In the genomic region with DNA sequence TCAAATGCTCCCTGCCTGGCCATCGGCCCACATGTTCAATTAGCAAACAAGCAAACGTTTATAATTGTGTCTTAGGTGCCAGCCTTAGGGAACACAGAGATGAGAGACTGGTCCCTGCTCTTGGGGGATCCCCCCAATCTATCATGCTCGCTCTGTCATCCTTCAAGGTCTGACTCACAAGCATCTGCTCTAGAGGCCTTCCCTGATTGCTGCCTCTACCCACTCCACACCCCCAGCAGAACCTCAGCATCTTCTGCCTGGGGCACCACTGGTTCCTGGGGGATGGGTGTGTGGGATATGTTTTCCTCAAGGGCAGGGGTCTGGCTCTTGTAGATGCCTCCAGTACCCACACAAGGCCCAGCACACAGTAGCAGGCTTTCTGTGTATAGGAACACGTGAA, we compare ENCODE assay signal across 12 cellular contexts. TPM values are rescaled to one million over a fixed set of nuclear protein-coding genes. Genes with fewer than 3 reads are reported as not detected.
DNase-seq lines count a peak whose midpoint lies in the region; ATAC-seq and TF ChIP-seq lines count a peak whose summit lies in the region.
"Had no signal": no experiment of that assay in that cellular context is flagged by ENCODE, and none has a peak within 500 bp of the region (broad histone marks: within the 10 kb centered on the region; RNA-seq: fewer than 3 reads in every experiment).

No MANE protein-coding gene starts in this region.

- intact Hi-C loops in MCF 10A (cut with micrococcal nuclease) = no loop called here
- intact Hi-C loops in breast epithelium (cut with DNase I; ENCODE audit: low total_unique reads) = no loop called here
- intact Hi-C loops in mucosa of descending colon (cut with DNase I, micrococcal nuclease) = no loop called here

- no TSS peak for BruUV-seq in MCF 10A (replicated peaks; lab: Mats Ljungman, UMichigan)

- DNase-seq in MCF 10A (ENCODE audit: unreplicated experiment) (no peak), breast epithelium (ENCODE audit: low spot score in 2 of 2) (no peak), GF-D8 (lab: John Stamatoyannopoulos, UW) (no peak), GDM1 (lab: John Stamatoyannopoulos, UW) (no peak), mucosa of descending colon (no peak)
- no peak for DNase-seq in effector memory CD8-positive, alpha-beta T cell
- DNase-seq: gastrocnemius medialis, H9, NCI-H1092 had no signal

- H3K4me3 ChIP-seq in breast epithelium (no peak overlapping the region), Loucy (ENCODE audit: low read length, poor library complexity, severe bottlenecking) (no peak overlapping the region), mucosa of descending colon (no peak overlapping the region)
- H3K4me3 ChIP-seq: gastrocnemius medialis, suprapubic skin had no signal

- H3K36me3 ChIP-seq in breast epithelium (no peaks in the 10 kb centered on the region), Loucy (ENCODE audit: insufficient read depth, low read length) (no peaks in the 10 kb centered on the region), mucosa of descending colon (ENCODE audit: low read depth) (no peaks in the 10 kb centered on the region)
- H3K36me3 ChIP-seq: gastrocnemius medialis, suprapubic skin had no signal

- H3K9me2 ChIP-seq in Loucy (replicated peaks; ENCODE audit: low read depth, low read length) = no peaks in the 10 kb centered on the region

- H3K27me3 ChIP-seq in breast epithelium (no peaks in the 10 kb centered on the region), Loucy (ENCODE audit: insufficient read depth, low read length, poor library complexity, severe bottlenecking) (no peaks in the 10 kb centered on the region)
- H3K27me3 ChIP-seq: suprapubic skin had no signal

- CTCF ChIA-PET in MCF 10A (lab: Yijun Ruan, JAX) = no interaction called here

- no peaks in the 10 kb centered on the region for H3K9me3 Mint-ChIP-seq in MCF 10A (ENCODE audit: unreplicated experiment)
- H3K9me3 Mint-ChIP-seq in effector memory CD8-positive, alpha-beta T cell = no peaks in the 10 kb centered on the region
- H3K9me3 Mint-ChIP-seq in stimulated activated naive CD8-positive, alpha-beta T cell treated with anti-CD3 and anti-CD28 coated beads, Interleukin-15, Interleukin-2, amounts not matched to agents 100 ng/mL and 50 ng/mL, for 24 hours = no peaks in the 10 kb centered on the region
- H3K9me3 Mint-ChIP-seq: H9 had no signal

- no peak for TF ChIP-seq CTCF in MCF 10A (IDR thresholded peaks at IDR 0.05; ENCODE audit: unreplicated experiment)
- TF ChIP-seq CTCF in breast epithelium (IDR thresholded peaks at IDR 0.05) = no peak
- no peak for TF ChIP-seq CTCF in Loucy (conservative IDR thresholded peaks at IDR 0.05; ENCODE audit: low read length)
- TF ChIP-seq CTCF in mucosa of descending colon (IDR thresholded peaks at IDR 0.05) = no peak

- peaks cover 10% of the 10 kb centered on the region for H3K27me3 Mint-ChIP-seq in MCF 10A (ENCODE audit: insufficient read depth, unreplicated experiment)
- no peaks in the 10 kb centered on the region for H3K27me3 Mint-ChIP-seq in effector memory CD8-positive, alpha-beta T cell
- no peaks in the 10 kb centered on the region for H3K27me3 Mint-ChIP-seq in stimulated activated naive CD8-positive, alpha-beta T cell treated with anti-CD3 and anti-CD28 coated beads, Interleukin-15, Interleukin-2, amounts not matched to agents 100 ng/mL and 50 ng/mL, for 24 hours

- H2AFZ ChIP-seq in Loucy (ENCODE audit: low read length) = no peak overlapping the region; the same call in 1 of the 2 replicates

- peak overlapping the region in 1 of 2 donors; percentile 27 for H3K27ac ChIP-seq in breast epithelium
- H3K27ac ChIP-seq: gastrocnemius medialis, suprapubic skin had no signal

- no peaks in the 10 kb centered on the region for H3K36me3 Mint-ChIP-seq in MCF 10A (ENCODE audit: insufficient read depth, unreplicated experiment)
- H3K36me3 Mint-ChIP-seq in effector memory CD8-positive, alpha-beta T cell (ENCODE audit: insufficient read depth) = peaks cover 23% of the 10 kb centered on the region
- peaks cover 3% of the 10 kb centered on the region for H3K36me3 Mint-ChIP-seq in stimulated activated naive CD8-positive, alpha-beta T cell treated with anti-CD3 and anti-CD28 coated beads, Interleukin-15, Interleukin-2, amounts not matched to agents 100 ng/mL and 50 ng/mL, for 24 hours (ENCODE audit: low read depth)

- no peak overlapping the region for H3K4me2 ChIP-seq in Loucy (ENCODE audit: low read depth, low read length, poor library complexity, severe bottlenecking)

- H3K9me3 ChIP-seq in breast epithelium (no peaks in the 10 kb centered on the region), Loucy (ENCODE audit: insufficient read depth, low read depth, low read length) (no peaks in the 10 kb centered on the region), mucosa of descending colon (no peaks in the 10 kb centered on the region)
- H3K9me3 ChIP-seq: gastrocnemius medialis, suprapubic skin had no signal

- H4K20me1 ChIP-seq in Loucy (ENCODE audit: insufficient read depth, low read length, poor library complexity, severe bottlenecking) = no peaks in the 10 kb centered on the region

- H3K9ac ChIP-seq in Loucy (ENCODE audit: low read depth, low read length, poor library complexity, severe bottlenecking) = peak overlapping the region; percentile 5

- no peak for TF ChIP-seq POLR2A in breast epithelium (IDR thresholded peaks at IDR 0.05)

- POLR2A ChIA-PET in MCF 10A (lab: Yijun Ruan, JAX) = no interaction called here

- H3F3A ChIP-seq in Loucy (ENCODE audit: low read depth) = no peaks in the 10 kb centered on the region; the same call in 1 of the 2 replicates

- H3K4me1 Mint-ChIP-seq in MCF 10A (ENCODE audit: insufficient read depth, unreplicated experiment) = no peaks in the 10 kb centered on the region
- H3K4me1 Mint-ChIP-seq in effector memory CD8-positive, alpha-beta T cell (ENCODE audit: low read depth in 2 of 2) = peaks cover 37 to 39% of the 10 kb centered on the region in 2 donors
- peaks cover 56% of the 10 kb centered on the region for H3K4me1 Mint-ChIP-seq in stimulated activated naive CD8-positive, alpha-beta T cell treated with anti-CD3 and anti-CD28 coated beads, Interleukin-15, Interleukin-2, amounts not matched to agents 100 ng/mL and 50 ng/mL, for 24 hours (ENCODE audit: low read depth)

- H3K4me1 ChIP-seq in breast epithelium (no peaks in the 10 kb centered on the region), Loucy (ENCODE audit: insufficient read depth, low read length, poor library complexity, severe bottlenecking) (peaks cover 29% of the 10 kb centered on the region), mucosa of descending colon (ENCODE audit: low read depth) (peaks cover 4% of the 10 kb centered on the region)

- H3K79me2 ChIP-seq in Loucy (ENCODE audit: insufficient read depth, low read length) = no peaks in the 10 kb centered on the region

- no peak overlapping the region for H3K4me3 Mint-ChIP-seq in MCF 10A (ENCODE audit: unreplicated experiment)
- H3K4me3 Mint-ChIP-seq in effector memory CD8-positive, alpha-beta T cell = no peak overlapping the region
- no peak overlapping the region for H3K4me3 Mint-ChIP-seq in stimulated activated naive CD8-positive, alpha-beta T cell treated with anti-CD3 and anti-CD28 coated beads, Interleukin-15, Interleukin-2, amounts not matched to agents 100 ng/mL and 50 ng/mL, for 24 hours
- H3K4me3 Mint-ChIP-seq: H9 had no signal

- peak overlapping the region; percentile 38 for H3K27ac Mint-ChIP-seq in MCF 10A (ENCODE audit: low read depth, unreplicated experiment)
- peak overlapping the region; percentile 63 to 79 for H3K27ac Mint-ChIP-seq in effector memory CD8-positive, alpha-beta T cell
- H3K27ac Mint-ChIP-seq in stimulated activated naive CD8-positive, alpha-beta T cell treated with anti-CD3 and anti-CD28 coated beads, Interleukin-15, Interleukin-2, amounts not matched to agents 100 ng/mL and 50 ng/mL, for 24 hours = peak overlapping the region; percentile 77
- H3K27ac Mint-ChIP-seq: H9 had no signal

- ATAC-seq in effector memory CD8-positive, alpha-beta T cell (replicated peaks) = peak; percentile 31
- no peak for ATAC-seq in mucosa of descending colon
- ATAC-seq: gastrocnemius medialis had no signal

RNA-seq across cellular contexts. Expression of a gene that starts 2.1 kb away (rescaled TPM):
- total RNA-seq in MCF 10A (2022) (not detected in 2 replicates), breast epithelium (10 to 100 TPM; 22.1 to 46.9 (median 24.3) TPM), mucosa of descending colon (1 to 10 TPM; 2.3 to 5.7 (median 5.3) TPM)
- total RNA-seq: H9 had no signal

RNA-seq across cellular contexts. Expression of a gene that starts 33.1 kb away (rescaled TPM):
- total RNA-seq in MCF 10A (2022) (18.4 and 25.2 TPM in 2 replicates), breast epithelium (10 to 100 TPM; 10.7 to 17.1 (median 15.4) TPM), mucosa of descending colon (10 to 100 TPM; 13.7 to 58.6 (median 18.7) TPM)

RNA-seq across cellular contexts. Expression of a gene that starts 34.9 kb away (rescaled TPM):
- total RNA-seq in MCF 10A (2022) (3.8 and 5.8 TPM in 2 replicates), breast epithelium (10 to 100 TPM; 18.7 to 50.6 (median 47.4) TPM), mucosa of descending colon (10 to 100 TPM in 2 of 3 donors, 1 to 10 TPM in 1; 8.3 to 51.4 (median 45.4) TPM)
